ENCODE assay signal across 18 cellular contexts in genomic region chr11:60370811-60371297, GRCh38. TPM values are rescaled to one million over a fixed set of nuclear protein-coding genes. Genes with fewer than 3 reads are reported as not detected.
A peak's percentile ranks its signal among the peaks of the same experiment; 100 is the strongest.
DNase-seq lines count a peak whose midpoint lies in the region; ATAC-seq and TF ChIP-seq lines count a peak whose summit lies in the region.
"Had no signal": no experiment of that assay in that cellular context is flagged by ENCODE, and none has a peak within 500 bp of the region (broad histone marks: within the 10 kb centered on the region; RNA-seq: fewer than 3 reads in every experiment).

No MANE protein-coding gene starts in this region.

- H3K9me3 ChIP-seq in HEK293 (ENCODE audit: control insufficient read depth, insufficient read depth, low read depth, low read length): no peaks in the 10 kb centered on the region

- H3K4me1 Mint-ChIP-seq in dendritic cell treated with granulocyte-macrophage colony-stimulating factor and Interleukin-4, amounts not matched to agents 40 ng/mL and 50 ng/mL, for 4 days (ENCODE audit: low read depth): peaks cover 55% of the 10 kb centered on the region
- H3K4me1 Mint-ChIP-seq in activated CD4-positive, alpha-beta T cell treated with anti-CD3 and anti-CD28 coated beads for 36 hours: peaks cover 4% of the 10 kb centered on the region
- H3K4me1 Mint-ChIP-seq: activated naive CD4-positive, alpha-beta T cell treated with anti-CD3 and anti-CD28 coated beads, Interleukin-2, amount 10 ng/mL, durations not matched to agents 7 days and 5 days; CD4-positive, alpha-beta memory T cell had no signal

- CTCF ChIA-PET in HEK293 (lab: Yijun Ruan, JAX): interaction anchor here (0.6 to 3.8 kb wide), 3 partner anchors 8 to 105 kb away, joined by 4 to 15 read pairs (median 4); no protein-coding TSS in a partner anchor
- CTCF ChIA-PET in activated CD4-positive, alpha-beta T cell treated with anti-CD3 and anti-CD28 coated beads for 36 hours (lab: Charles Lee): interaction anchor here (0.7 to 1.4 kb wide), 2 partner anchors 9 to 26 kb away, joined by 3 to 5 read pairs; no protein-coding TSS in a partner anchor

- no peaks in the 10 kb centered on the region for H3K36me3 ChIP-seq in HEK293 (ENCODE audit: control insufficient read depth in 2 of 2, insufficient read depth in 1 of 2, low read length in 2 of 2)

- no peak overlapping the region for H3K4me3 Mint-ChIP-seq in dendritic cell treated with granulocyte-macrophage colony-stimulating factor and Interleukin-4, amounts not matched to agents 40 ng/mL and 50 ng/mL, for 4 days
- no peak overlapping the region for H3K4me3 Mint-ChIP-seq in activated CD4-positive, alpha-beta T cell treated with anti-CD3 and anti-CD28 coated beads for 36 hours
- H3K4me3 Mint-ChIP-seq: activated CD4-positive, alpha-beta memory T cell treated with anti-CD3 and anti-CD28 coated beads for 36 hours; activated naive CD4-positive, alpha-beta T cell treated with anti-CD3 and anti-CD28 coated beads, Interleukin-2, amount 10 ng/mL, durations not matched to agents 7 days and 5 days; CD4-positive, alpha-beta memory T cell; H9; stimulated activated naive CD8-positive, alpha-beta T cell treated with anti-CD3 and anti-CD28 coated beads, Interleukin-15, amount 100 ng/mL, for 72 hours had no signal

- no peak for TF ChIP-seq CTCF in HEK293 (tag by site-specific recombination; IDR thresholded peaks at IDR 0.05)

- in situ Hi-C loops in G401 (cut with HindIII; ENCODE audit: low sequenced_read_pairs): no loop called here

- ATAC-seq in activated CD4-positive, alpha-beta T cell treated with anti-CD3 and anti-CD28 coated beads for 36 hours: no peak
- no peak for ATAC-seq in GM21381 (IDR thresholded peaks at IDR 0.05; ENCODE audit: unreplicated experiment)
- ATAC-seq: stimulated activated naive CD8-positive, alpha-beta T cell treated with anti-CD3 and anti-CD28 coated beads, Interleukin-15, amount 100 ng/mL, for 72 hours had no signal

- H3K9me3 Mint-ChIP-seq in dendritic cell treated with granulocyte-macrophage colony-stimulating factor and Interleukin-4, amounts not matched to agents 40 ng/mL and 50 ng/mL, for 4 days: peaks cover 19% of the 10 kb centered on the region
- H3K9me3 Mint-ChIP-seq in activated CD4-positive, alpha-beta T cell treated with anti-CD3 and anti-CD28 coated beads for 36 hours (ENCODE audit: low read depth): no peaks in the 10 kb centered on the region
- H3K9me3 Mint-ChIP-seq: activated CD4-positive, alpha-beta memory T cell treated with anti-CD3 and anti-CD28 coated beads for 36 hours; activated naive CD4-positive, alpha-beta T cell treated with anti-CD3 and anti-CD28 coated beads, Interleukin-2, amount 10 ng/mL, durations not matched to agents 7 days and 5 days; CD4-positive, alpha-beta memory T cell; stimulated activated naive CD8-positive, alpha-beta T cell treated with anti-CD3 and anti-CD28 coated beads, Interleukin-15, amount 100 ng/mL, for 72 hours had no signal

- no peaks in the 10 kb centered on the region for H3K27me3 Mint-ChIP-seq in dendritic cell treated with granulocyte-macrophage colony-stimulating factor and Interleukin-4, amounts not matched to agents 40 ng/mL and 50 ng/mL, for 4 days
- H3K27me3 Mint-ChIP-seq in activated CD4-positive, alpha-beta T cell treated with anti-CD3 and anti-CD28 coated beads for 36 hours: peaks cover 31% of the 10 kb centered on the region

- 0 out of 2 replicates have a peak, but pooled peaks cover 3% of the 10 kb centered on the region for H3K4me1 ChIP-seq in HEK293 (ENCODE audit: control insufficient read depth, insufficient read depth, low read length)

- POLR2A ChIA-PET in HEK293 (lab: Yijun Ruan, JAX): no interaction called here
- POLR2A ChIA-PET in activated CD4-positive, alpha-beta T cell treated with anti-CD3 and anti-CD28 coated beads for 36 hours (lab: Charles Lee): no interaction called here

- intact Hi-C loops in dendritic cell treated with granulocyte-macrophage colony-stimulating factor and Interleukin-4, amounts not matched to agents 40 ng/mL and 50 ng/mL, for 4 days (cut with micrococcal nuclease): loop anchor here (1.0 kb wide), 1 partner anchor 14 kb away; no protein-coding TSS in a partner anchor
- intact Hi-C loops in activated CD4-positive, alpha-beta T cell treated with anti-CD3 and anti-CD28 coated beads for 36 hours (cut with DNase I, micrococcal nuclease): no loop called here

- no peak overlapping the region for H3K4me3 ChIP-seq in HEK293 (ENCODE audit: low read depth, low read length)
- H3K4me3 ChIP-seq: coronary artery had no signal

- no peak overlapping the region for H3K27ac ChIP-seq in HEK293 (ENCODE audit: extremely low read depth, low read depth, low read length)

- H3K36me3 Mint-ChIP-seq in dendritic cell treated with granulocyte-macrophage colony-stimulating factor and Interleukin-4, amounts not matched to agents 40 ng/mL and 50 ng/mL, for 4 days (ENCODE audit: low read depth): peaks cover 20% of the 10 kb centered on the region
- H3K36me3 Mint-ChIP-seq in activated CD4-positive, alpha-beta T cell treated with anti-CD3 and anti-CD28 coated beads for 36 hours (ENCODE audit: low read depth): no peaks in the 10 kb centered on the region
- H3K36me3 Mint-ChIP-seq: activated CD4-positive, alpha-beta memory T cell treated with anti-CD3 and anti-CD28 coated beads for 36 hours; activated naive CD4-positive, alpha-beta T cell treated with anti-CD3 and anti-CD28 coated beads, Interleukin-2, amount 10 ng/mL, durations not matched to agents 7 days and 5 days; CD4-positive, alpha-beta memory T cell had no signal

- DNase-seq in NCI-H69 (lab: John Stamatoyannopoulos, UW) (peak; percentile 83), renal cortical epithelial cell (ENCODE audit: low read depth) (peak; percentile 24), G401 (ENCODE audit: low spot score) (no peak), NCI-H82 (lab: John Stamatoyannopoulos, UW) (no peak)
- DNase-seq in activated CD4-positive, alpha-beta T cell treated with anti-CD3 and anti-CD28 coated beads for 36 hours: no peak
- DNase-seq: activated CD4-positive, alpha-beta memory T cell treated with anti-CD3 and anti-CD28 coated beads for 36 hours; activated naive CD4-positive, alpha-beta T cell treated with anti-CD3 and anti-CD28 coated beads, Interleukin-2, amount 10 ng/mL, durations not matched to agents 7 days and 5 days; CD4-positive, alpha-beta memory T cell; foreskin melanocyte; H9; stimulated activated CD4-positive, alpha-beta T cell treated with anti-CD3 and anti-CD28 coated beads, Interleukin-4, amount 100 ng/mL, for 24 hours; stimulated activated naive CD8-positive, alpha-beta T cell treated with anti-CD3 and anti-CD28 coated beads, Interleukin-15, amount 100 ng/mL, for 72 hours had no signal

- H3K27ac Mint-ChIP-seq in dendritic cell treated with granulocyte-macrophage colony-stimulating factor and Interleukin-4, amounts not matched to agents 40 ng/mL and 50 ng/mL, for 4 days: peak overlapping the region; percentile 66
- no peak overlapping the region for H3K27ac Mint-ChIP-seq in activated CD4-positive, alpha-beta T cell treated with anti-CD3 and anti-CD28 coated beads for 36 hours
- H3K27ac Mint-ChIP-seq: activated CD4-positive, alpha-beta memory T cell treated with anti-CD3 and anti-CD28 coated beads for 36 hours; activated naive CD4-positive, alpha-beta T cell treated with anti-CD3 and anti-CD28 coated beads, Interleukin-2, amount 10 ng/mL, durations not matched to agents 7 days and 5 days; CD4-positive, alpha-beta memory T cell; H9; stimulated activated naive CD8-positive, alpha-beta T cell treated with anti-CD3 and anti-CD28 coated beads, Interleukin-15, amount 100 ng/mL, for 72 hours had no signal

TF ChIP-seq in HEK293, 187 proteins besides CTCF, POLR2A, EP300 and RAD21 (continues in another document):
- TF ChIP-seq, protein P1, sequence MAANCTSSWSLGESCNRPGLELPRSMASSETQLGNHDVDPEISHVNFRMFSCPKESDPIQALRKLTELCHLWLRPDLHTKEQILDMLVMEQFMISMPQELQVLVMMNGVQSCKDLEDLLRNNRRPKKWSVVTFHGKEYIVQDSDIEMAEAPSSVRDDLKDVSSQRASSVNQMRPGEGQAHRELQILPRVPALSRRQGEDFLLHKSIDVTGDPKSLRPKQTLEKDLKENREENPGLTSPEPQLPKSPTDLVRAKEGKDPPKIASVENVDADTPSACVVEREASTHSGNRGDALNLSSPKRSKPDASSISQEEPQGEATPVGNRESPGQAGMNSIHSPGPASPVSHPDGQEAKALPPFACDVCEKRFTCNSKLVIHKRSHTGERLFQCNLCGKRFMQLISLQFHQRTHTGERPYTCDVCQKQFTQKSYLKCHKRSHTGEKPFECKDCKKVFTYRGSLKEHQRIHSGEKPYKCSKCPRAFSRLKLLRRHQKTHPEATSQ (tag by site-specific recombination; IDR thresholded peaks at IDR 0.05): no peak
- TF ChIP-seq ZNF366 (tag by site-specific recombination; conservative IDR thresholded peaks at IDR 0.05) (peak; percentile 46; the same call in 1 of the 2 replicates), ZNF510 (tag by site-specific recombination; IDR thresholded peaks at IDR 0.05; ENCODE audit: insufficient replicate concordance) (no peak), ZNF146 (tag by site-specific recombination; IDR thresholded peaks at IDR 0.05) (no peak), ZNF544 (tag by site-specific recombination; IDR thresholded peaks at IDR 0.05) (no peak)

RNA-seq across cellular contexts. Expression of gene MS4A7, which starts 7.5 kb away (rescaled TPM):
- total RNA-seq in renal cortical epithelial cell: not detected in 2 replicates
- total RNA-seq in activated CD4-positive, alpha-beta T cell treated with anti-CD3 and anti-CD28 coated beads for 36 hours: not detected
- not detected in 2 replicates for total RNA-seq in G401 (2014; rRNA removed; shearing (Covaris generic))
- total RNA-seq: activated CD4-positive, alpha-beta memory T cell treated with anti-CD3 and anti-CD28 coated beads for 36 hours; H9; T-helper 1 cell treated with Interleukin-12 subunit alpha and Interleukin-12 subunit beta and Interleukin-4 antibody, amounts not matched to agents 30 ng/mL and 1 ng/mL, for 36 hours had no signal

RNA-seq across cellular contexts. Expression of gene MS4A14, which starts 25.4 kb away (rescaled TPM):
- not detected in 2 replicates for total RNA-seq in renal cortical epithelial cell
- total RNA-seq in activated CD4-positive, alpha-beta T cell treated with anti-CD3 and anti-CD28 coated beads for 36 hours: not detected
- not detected in 2 replicates for total RNA-seq in G401 (2014; rRNA removed; shearing (Covaris generic))
- total RNA-seq: activated CD4-positive, alpha-beta memory T cell treated with anti-CD3 and anti-CD28 coated beads for 36 hours; CD4-positive, alpha-beta memory T cell; H9; osteoblast; T-helper 1 cell treated with Interleukin-12 subunit alpha and Interleukin-12 subunit beta and Interleukin-4 antibody, amounts not matched to agents 30 ng/mL and 1 ng/mL, for 36 hours had no signal

RNA-seq across cellular contexts. Expression of gene MS4A6E, which starts 43.8 kb away (rescaled TPM):
- total RNA-seq in renal cortical epithelial cell: not detected in 2 replicates
- not detected for total RNA-seq in activated CD4-positive, alpha-beta T cell treated with anti-CD3 and anti-CD28 coated beads for 36 hours
- total RNA-seq in G401 (2014; rRNA removed; shearing (Covaris generic)): not detected in 2 replicates
- total RNA-seq: activated CD4-positive, alpha-beta memory T cell treated with anti-CD3 and anti-CD28 coated beads for 36 hours; CD4-positive, alpha-beta memory T cell; H9; osteoblast; T-helper 1 cell treated with Interleukin-12 subunit alpha and Interleukin-12 subunit beta and Interleukin-4 antibody, amounts not matched to agents 30 ng/mL and 1 ng/mL, for 36 hours had no signal

RNA-seq across cellular contexts. Expression of gene MS4A5, which starts 58.5 kb away (rescaled TPM):
- not detected in 2 replicates for total RNA-seq in renal cortical epithelial cell
- not detected for total RNA-seq in activated CD4-positive, alpha-beta T cell treated with anti-CD3 and anti-CD28 coated beads for 36 hours
- total RNA-seq in G401 (2014; rRNA removed; shearing (Covaris generic)): not detected in 2 replicates
- total RNA-seq: activated CD4-positive, alpha-beta memory T cell treated with anti-CD3 and anti-CD28 coated beads for 36 hours; CD4-positive, alpha-beta memory T cell; H9; osteoblast; T-helper 1 cell treated with Interleukin-12 subunit alpha and Interleukin-12 subunit beta and Interleukin-4 antibody, amounts not matched to agents 30 ng/mL and 1 ng/mL, for 36 hours had no signal

Comparison
In these comparisons a context has a peak if more than half of its experiments do, and no peak if none do; other contexts are left out.
1. DNase-seq: peak in NCI-H69 (single experiment) and renal cortical epithelial cell (single experiment); none in activated CD4-positive, alpha-beta T cell treated with anti-CD3 and anti-CD28 coated beads for 36 hours (single experiment), G401 (single experiment) and NCI-H82 (single experiment).